8 cellular contexts compared by ENCODE assay signal in the genomic region with DNA sequence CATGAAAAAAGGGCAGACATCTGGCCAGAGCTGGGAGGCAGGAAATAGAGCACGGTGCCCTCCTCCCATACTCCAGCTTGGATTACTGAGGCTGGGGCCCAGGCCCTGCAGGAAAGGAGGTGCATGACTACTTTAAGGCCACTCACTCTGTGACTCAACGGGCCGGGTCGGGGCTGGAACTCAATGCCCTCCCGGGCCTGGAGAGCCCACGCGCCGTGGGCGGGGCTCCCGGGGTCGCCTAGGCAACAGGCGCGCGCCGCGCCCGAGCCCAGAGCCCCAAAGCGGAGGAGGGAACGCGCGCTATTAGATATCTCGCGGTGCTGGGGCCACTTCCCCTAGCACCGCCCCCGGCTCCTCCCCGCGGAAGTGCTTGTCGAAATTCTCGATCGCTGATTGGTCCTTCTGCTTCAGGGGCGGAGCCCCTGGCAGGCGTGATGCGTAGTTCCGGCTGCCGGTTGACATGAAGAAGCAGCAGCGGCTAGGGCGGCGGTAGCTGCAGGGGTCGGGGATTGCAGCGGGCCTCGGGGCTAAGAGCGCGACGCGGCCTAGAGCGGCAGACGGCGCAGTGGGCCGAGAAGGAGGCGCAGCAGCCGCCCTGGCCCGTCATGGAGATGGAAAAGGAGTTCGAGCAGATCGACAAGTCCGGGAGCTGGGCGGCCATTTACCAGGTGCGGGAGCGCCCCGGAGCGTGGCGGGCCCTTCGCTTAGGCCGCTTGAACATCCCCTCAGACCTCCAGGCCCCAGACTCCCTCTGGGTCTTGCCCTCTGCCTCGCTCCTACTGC. TPM values are rescaled to one million over a fixed set of nuclear protein-coding genes. Genes with fewer than 3 reads are reported as not detected.
DNase-seq lines count a peak whose midpoint lies in the region; ATAC-seq and TF ChIP-seq lines count a peak whose summit lies in the region.

A gene (plus strand): TSS at position 461 of the 783 bp plus-strand sequence. CDS start 145 bp downstream, at position 606.

- no peaks in the 10 kb centered on the region for H3K9me3 Mint-ChIP-seq in activated CD4-positive, alpha-beta T cell treated with anti-CD3 and anti-CD28 coated beads for 36 hours (ENCODE audit: low read depth)

- peaks cover 31% of the 10 kb centered on the region for H3K36me3 Mint-ChIP-seq in activated CD4-positive, alpha-beta T cell treated with anti-CD3 and anti-CD28 coated beads for 36 hours (ENCODE audit: low read depth)

- peak within 1 kb of the TSS; percentile 99 for H3K4me3 Mint-ChIP-seq in activated CD4-positive, alpha-beta T cell treated with anti-CD3 and anti-CD28 coated beads for 36 hours

- intact Hi-C loops in activated CD4-positive, alpha-beta T cell treated with anti-CD3 and anti-CD28 coated beads for 36 hours (cut with DNase I, micrococcal nuclease): loop anchor here (1.0 to 10.0 kb wide), 13 partner anchors 8 to 1233 kb away; a partner anchor contains a TSS

- peaks cover 47% of the 10 kb centered on the region for H3K4me1 Mint-ChIP-seq in activated CD4-positive, alpha-beta T cell treated with anti-CD3 and anti-CD28 coated beads for 36 hours

- POLR2A ChIA-PET in activated CD4-positive, alpha-beta T cell treated with anti-CD3 and anti-CD28 coated beads for 36 hours (lab: Charles Lee): interaction anchor here (0.6 to 1.9 kb wide), 5 partner anchors 22 to 51 kb away, joined by 3 to 7 read pairs (median 5); no protein-coding TSS in a partner anchor

- peak within 1 kb of the TSS; percentile 92 for H3K27ac Mint-ChIP-seq in activated CD4-positive, alpha-beta T cell treated with anti-CD3 and anti-CD28 coated beads for 36 hours

- H3K4me3 ChIP-seq in choroid plexus epithelial cell (ENCODE audit: low read depth, low read length): peak within 1 kb of the TSS; percentile 98

- peak; percentile 10 for TF ChIP-seq CTCF in choroid plexus epithelial cell (conservative IDR thresholded peaks at IDR 0.05; ENCODE audit: low read depth, low read length)

- peak; percentile 89 for ATAC-seq in HG03439 (IDR thresholded peaks at IDR 0.05; ENCODE audit: unreplicated experiment)
- peak; percentile 93 for ATAC-seq in activated CD4-positive, alpha-beta T cell treated with anti-CD3 and anti-CD28 coated beads for 36 hours

- peak; percentile 99 for TF ChIP-seq POLR2A in GM19193 (IDR thresholded peaks at IDR 0.05; ENCODE audit: extremely low read depth, insufficient read depth, insufficient read length)

- CTCF ChIA-PET in activated CD4-positive, alpha-beta T cell treated with anti-CD3 and anti-CD28 coated beads for 36 hours (lab: Charles Lee): interaction anchor here (0.6 to 4.8 kb wide), 13 partner anchors 14 to 320 kb away, joined by 3 to 29 read pairs (median 4); a partner anchor contains a TSS

- H3K27me3 Mint-ChIP-seq in activated CD4-positive, alpha-beta T cell treated with anti-CD3 and anti-CD28 coated beads for 36 hours: no peaks in the 10 kb centered on the region

- peak; percentile 99 for DNase-seq in Ammon's horn (ENCODE audit: low spot score)
- peak; percentile 94 to 99 for DNase-seq in NCI-H524 (lab: John Stamatoyannopoulos, UW)
- peak; percentile 99 for DNase-seq in activated CD4-positive, alpha-beta T cell treated with anti-CD3 and anti-CD28 coated beads for 36 hours
- DNase-seq in choroid plexus epithelial cell (ENCODE audit: low read depth): peak; percentile 99
- peak; percentile 98 for DNase-seq in kidney glomerular epithelial cell (lab: John Stamatoyannopoulos, UW)
- DNase-seq in stimulated activated CD4-positive, alpha-beta T cell treated with anti-CD3 and anti-CD28 coated beads, Interleukin-1b, Interleukin-23, amount 100 ng/mL, for 1 hour (ENCODE audit: low read depth in 2 of 2): peak; percentile 97 to 98

RNA-seq across cellular contexts. Expression of the gene that starts here (rescaled TPM):
- 10 to 100 TPM; 79.0 to 92.8 TPM for total RNA-seq in activated CD4-positive, alpha-beta T cell treated with anti-CD3 and anti-CD28 coated beads for 36 hours

Comparison
In these comparisons a context has a peak if more than half of its experiments do, and no peak if none do; other contexts are left out.
1. Peak in every context shown above with its lines: DNase-seq, ATAC-seq and H3K4me3 ChIP-seq.